Comparison of ENCODE assay signal across 7 cellular contexts in the genomic region with DNA sequence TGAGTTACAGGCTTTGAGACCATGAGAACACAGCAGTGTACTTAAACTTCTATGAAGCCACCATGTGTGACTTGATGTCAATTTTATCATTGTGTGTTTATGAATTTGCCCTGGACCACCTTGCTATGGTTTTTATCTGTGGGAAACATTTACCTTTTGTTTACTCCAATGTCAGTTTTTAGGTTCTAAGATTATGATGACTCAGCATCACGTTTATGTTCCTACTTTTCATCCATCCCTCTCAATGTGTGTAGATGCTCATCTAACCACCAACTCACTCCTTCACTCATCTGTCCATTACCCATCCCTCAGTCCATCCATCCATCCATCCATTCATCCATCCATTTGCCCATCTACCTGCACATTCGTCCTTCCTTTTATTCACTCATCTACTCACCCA.
"Had no signal": no experiment of that assay in that cellular context is flagged by ENCODE, and none has a peak within 500 bp of the region (broad histone marks: within the 10 kb centered on the region; RNA-seq: fewer than 3 reads in every experiment).

No MANE protein-coding gene starts in this region.

- H3K4me3 Mint-ChIP-seq: GM23338, IgD-negative memory B cell had no signal

- H3K27ac ChIP-seq: HL-60 had no signal

- H3K4me1 Mint-ChIP-seq: IgD-negative memory B cell had no signal

- H3K9me3 Mint-ChIP-seq: GM23338 had no signal

- H3K27ac Mint-ChIP-seq: GM23338, IgD-negative memory B cell had no signal

- H3K36me3 Mint-ChIP-seq: IgD-negative memory B cell had no signal

- H3K36me3 ChIP-seq: HAP-1 had no signal

- H3K4me1 ChIP-seq: HAP-1 had no signal

- H3K4me2 ChIP-seq: GM23338 had no signal

- H3K9me3 ChIP-seq: HAP-1 had no signal

- ATAC-seq: GM23338, HCT116 had no signal

- H3K4me3 ChIP-seq: GM23338, HAP-1 had no signal

- H2AFZ ChIP-seq: GM23338 had no signal

- DNase-seq: H7, KG1 had no signal
